1 cellular context compared by ENCODE assay signal in the genomic region with DNA sequence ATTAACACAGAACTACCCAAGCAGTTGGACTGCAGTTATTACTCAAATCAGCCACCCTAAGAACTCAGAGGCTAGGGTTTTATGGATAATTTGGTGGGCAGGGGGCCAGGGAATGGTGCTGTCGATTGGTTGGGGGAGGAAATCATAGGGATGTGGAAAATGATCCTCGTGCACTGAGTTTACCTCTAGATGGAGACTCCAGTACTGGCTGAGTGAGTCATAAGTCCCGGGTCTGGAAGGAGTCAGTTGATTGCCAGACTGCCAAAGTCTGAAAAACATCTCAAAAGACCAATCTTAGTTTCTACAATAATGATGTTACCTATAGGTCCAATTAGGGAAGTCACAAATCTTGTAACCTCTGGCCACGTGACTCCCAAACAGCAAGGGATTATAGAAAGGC.
TF ChIP-seq lines count a peak whose summit lies in the region.

No MANE protein-coding gene starts in this region.

TF ChIP-seq in WTC11, 78 proteins besides CTCF, POLR2A, EP300 and RAD21 (continued from another document):
- TF ChIP-seq, protein P1, sequence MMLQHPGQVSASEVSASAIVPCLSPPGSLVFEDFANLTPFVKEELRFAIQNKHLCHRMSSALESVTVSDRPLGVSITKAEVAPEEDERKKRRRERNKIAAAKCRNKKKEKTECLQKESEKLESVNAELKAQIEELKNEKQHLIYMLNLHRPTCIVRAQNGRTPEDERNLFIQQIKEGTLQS (CRISPR knock-in tag; conservative IDR thresholded peaks at IDR 0.05): no peak
- TF ChIP-seq, protein P2, sequence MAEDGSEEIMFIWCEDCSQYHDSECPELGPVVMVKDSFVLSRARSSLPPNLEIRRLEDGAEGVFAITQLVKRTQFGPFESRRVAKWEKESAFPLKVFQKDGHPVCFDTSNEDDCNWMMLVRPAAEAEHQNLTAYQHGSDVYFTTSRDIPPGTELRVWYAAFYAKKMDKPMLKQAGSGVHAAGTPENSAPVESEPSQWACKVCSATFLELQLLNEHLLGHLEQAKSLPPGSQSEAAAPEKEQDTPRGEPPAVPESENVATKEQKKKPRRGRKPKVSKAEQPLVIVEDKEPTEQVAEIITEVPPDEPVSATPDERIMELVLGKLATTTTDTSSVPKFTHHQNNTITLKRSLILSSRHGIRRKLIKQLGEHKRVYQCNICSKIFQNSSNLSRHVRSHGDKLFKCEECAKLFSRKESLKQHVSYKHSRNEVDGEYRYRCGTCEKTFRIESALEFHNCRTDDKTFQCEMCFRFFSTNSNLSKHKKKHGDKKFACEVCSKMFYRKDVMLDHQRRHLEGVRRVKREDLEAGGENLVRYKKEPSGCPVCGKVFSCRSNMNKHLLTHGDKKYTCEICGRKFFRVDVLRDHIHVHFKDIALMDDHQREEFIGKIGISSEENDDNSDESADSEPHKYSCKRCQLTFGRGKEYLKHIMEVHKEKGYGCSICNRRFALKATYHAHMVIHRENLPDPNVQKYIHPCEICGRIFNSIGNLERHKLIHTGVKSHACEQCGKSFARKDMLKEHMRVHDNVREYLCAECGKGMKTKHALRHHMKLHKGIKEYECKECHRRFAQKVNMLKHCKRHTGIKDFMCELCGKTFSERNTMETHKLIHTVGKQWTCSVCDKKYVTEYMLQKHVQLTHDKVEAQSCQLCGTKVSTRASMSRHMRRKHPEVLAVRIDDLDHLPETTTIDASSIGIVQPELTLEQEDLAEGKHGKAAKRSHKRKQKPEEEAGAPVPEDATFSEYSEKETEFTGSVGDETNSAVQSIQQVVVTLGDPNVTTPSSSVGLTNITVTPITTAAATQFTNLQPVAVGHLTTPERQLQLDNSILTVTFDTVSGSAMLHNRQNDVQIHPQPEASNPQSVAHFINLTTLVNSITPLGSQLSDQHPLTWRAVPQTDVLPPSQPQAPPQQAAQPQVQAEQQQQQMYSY (CRISPR knock-in tag; IDR thresholded peaks at IDR 0.05): no peak
TF ChIP-seq in WTC11: peak in this region for 0.
